7 cellular contexts compared by ENCODE assay signal in genomic region chr1:145442340-145442739, GRCh38. TPM values are rescaled to one million over a fixed set of nuclear protein-coding genes. Genes with fewer than 3 reads are reported as not detected.
A peak's percentile ranks its signal among the peaks of the same experiment; 100 is the strongest.
DNase-seq lines count a peak whose midpoint lies in the region; ATAC-seq, FAIRE-seq and TF ChIP-seq lines count a peak whose summit lies in the region.
"Not testable (repeated sequence)": the region's sequence is repeated elsewhere in the genome, so short reads cannot be mapped to it uniquely, and the experiment has no call there.
"Had no signal": no experiment of that assay in that cellular context is flagged by ENCODE, and none has a peak within 500 bp of the region (broad histone marks: within the 10 kb centered on the region; RNA-seq: fewer than 3 reads in every experiment).

No MANE protein-coding gene starts in this region.

- 2% methylated on average over 5 of the region's 5 CpGs for WGBS in K562 (ENCODE audit: insufficient coverage, low coverage, missing lambda C conversion rate)

- H3K36me3 ChIP-seq in RWPE2 (ENCODE audit: low read depth); K562 (ENCODE audit: control insufficient read depth, insufficient read depth, low read length): not testable (repeated sequence)

- TF ChIP-seq RAD21 in K562 (CRISPR knock-in tag; conservative IDR thresholded peaks at IDR 0.05 in 1 of 2, IDR thresholded peaks at IDR 0.05 in 1 of 2), result not testable (repeated sequence)

- TF ChIP-seq EP300 in K562 (IDR thresholded peaks at IDR 0.05; ENCODE audit: low read length), result not testable (repeated sequence)

- H3K27ac ChIP-seq in RWPE2 (ENCODE audit: poor library complexity, severe bottlenecking); K562 (ENCODE audit: extremely low read depth, low read depth, low read length): not testable (repeated sequence)

- H3K9me3 ChIP-seq in RWPE2 (ENCODE audit: severe bottlenecking); K562 (replicated peaks; ENCODE audit: control insufficient read depth, insufficient read depth, low read depth, low read length): not testable (repeated sequence)

- not testable (repeated sequence) for H2AFZ ChIP-seq in K562 (ENCODE audit: low read depth, low read length)

- BruUV-seq in K562 (replicated peaks; lab: Mats Ljungman, UMichigan); MCF 10A (replicated peaks; lab: Mats Ljungman, UMichigan): not testable (repeated sequence)

- H3K9me3 Mint-ChIP-seq in MCF 10A (ENCODE audit: unreplicated experiment), result not testable (repeated sequence)

- in situ Hi-C loops in K562 (cut with MboI), result not testable (repeated sequence)

- TF ChIP-seq CTCF in RWPE2 (IDR thresholded peaks at IDR 0.05; ENCODE audit: poor library complexity, severe bottlenecking); K562 (IDR thresholded peaks at IDR 0.05 in 2 of 3, conservative IDR thresholded peaks at IDR 0.05 in 1 of 3; ENCODE audit: insufficient read depth in 2 of 3, low read depth in 1 of 3, low read length in 3 of 3); MCF 10A (IDR thresholded peaks at IDR 0.05; ENCODE audit: unreplicated experiment); epithelial cell of esophagus (IDR thresholded peaks at IDR 0.05; ENCODE audit: insufficient read depth, low read depth, low read length, missing control alignments); retinal pigment epithelial cell (conservative IDR thresholded peaks at IDR 0.05; ENCODE audit: low read depth, low read length): not testable (repeated sequence)

- POLR2A ChIA-PET in K562 (lab: Yijun Ruan, JAX); MCF 10A (lab: Yijun Ruan, JAX): not testable (repeated sequence)

- CTCF ChIA-PET in K562 (lab: Yijun Ruan, JAX; ENCODE audit: low intra/inter-chr PET ratio); MCF 10A (lab: Yijun Ruan, JAX): not testable (repeated sequence)

- not testable (repeated sequence) for H3K9ac ChIP-seq in K562 (ENCODE audit: insufficient read depth in 1 of 2, low read depth in 2 of 2, low read length in 2 of 2)

- H3K27me3 ChIP-seq in RWPE2 (ENCODE audit: insufficient read depth, poor library complexity, severe bottlenecking); K562 (ENCODE audit: control insufficient read depth in 2 of 2, insufficient read depth in 2 of 2, low read length in 2 of 2): not testable (repeated sequence)

- intact Hi-C loops in K562 (cut with micrococcal nuclease); MCF 10A (cut with micrococcal nuclease): not testable (repeated sequence)

- not testable (repeated sequence) for H3K4me3 ChIP-seq in RWPE2 (ENCODE audit: severe bottlenecking); K562; epithelial cell of esophagus (ENCODE audit: low read length); retinal pigment epithelial cell (ENCODE audit: low read length)

- H4K20me1 ChIP-seq in K562 (replicated peaks; ENCODE audit: control insufficient read depth, insufficient read depth, low read length), result not testable (repeated sequence)

- FAIRE-seq in K562 (lab: Jason Lieb, UNC), result not testable (repeated sequence)

- not testable (repeated sequence) for H3K79me2 ChIP-seq in K562 (ENCODE audit: control insufficient read depth, insufficient read depth, low read length)

- H3K4me3 Mint-ChIP-seq in MCF 10A (ENCODE audit: unreplicated experiment), result not testable (repeated sequence)

- TF ChIP-seq POLR2A in K562 (conservative IDR thresholded peaks at IDR 0.05), result not testable (repeated sequence)

- H3K36me3 Mint-ChIP-seq in MCF 10A (ENCODE audit: insufficient read depth, unreplicated experiment), result not testable (repeated sequence)

- peak; percentile 45 for ATAC-seq in RWPE2 (ENCODE audit: low read depth)
- not testable (repeated sequence) for ATAC-seq in K562

- not testable (repeated sequence) for H3K27me3 Mint-ChIP-seq in MCF 10A (ENCODE audit: insufficient read depth, unreplicated experiment)

- H3K27ac Mint-ChIP-seq in MCF 10A (ENCODE audit: low read depth, unreplicated experiment), result not testable (repeated sequence)

- DNase-seq in RWPE2 (ENCODE audit: low spot score); K562 (ENCODE audit: extremely low read depth in 1 of 4, low spot score in 3 of 4): not testable (repeated sequence)
- DNase-seq in amniotic epithelial cell (ENCODE audit: low read depth) (peak; percentile 8), MCF 10A (ENCODE audit: unreplicated experiment) (peak; percentile 30), epithelial cell of esophagus (ENCODE audit: low read depth) (peak; percentile 18), retinal pigment epithelial cell (ENCODE audit: low read depth) (peak; percentile 18)

- H3K4me2 ChIP-seq in K562 (ENCODE audit: insufficient read depth, low read length), result not testable (repeated sequence)

- H3K4me1 Mint-ChIP-seq in MCF 10A (ENCODE audit: insufficient read depth, unreplicated experiment), result not testable (repeated sequence)

- H3K9me1 ChIP-seq in K562 (ENCODE audit: control insufficient read depth, insufficient read depth, low read length), result not testable (repeated sequence)

- not testable (repeated sequence) for H3K4me1 ChIP-seq in RWPE2 (ENCODE audit: insufficient read depth, poor library complexity, severe bottlenecking); K562 (replicated peaks in 1 of 2; ENCODE audit: control insufficient read depth in 2 of 2, insufficient read depth in 2 of 2, low read length in 2 of 2)

TF ChIP-seq in K562, 482 proteins besides CTCF, POLR2A, EP300 and RAD21:
- TF ChIP-seq TRIM24 (IDR thresholded peaks at IDR 0.05), result peak; percentile 53 to 68; a peak in 3 of 4 replicates
- TF ChIP-seq JUND (IDR thresholded peaks at IDR 0.05; ENCODE audit: borderline replicate concordance, low read depth, low read length), result 0 out of 2 replicates have a peak, but pooled peaks have one; percentile 19
- not testable (repeated sequence) for TF ChIP-seq JUND (tag; IDR thresholded peaks at IDR 0.05; ENCODE audit: borderline replicate concordance, low read depth, low read length)
- peak; percentile 52 for TF ChIP-seq MAFG (tag; conservative IDR thresholded peaks at IDR 0.05)
- peak; percentile 60 for TF ChIP-seq CEBPB (tag; IDR thresholded peaks at IDR 0.05)

RNA-seq across cellular contexts. Expression of gene NBPF20, which starts 16.9 kb away (rescaled TPM):
- 7.3 and 11.8 TPM in 2 replicates for total RNA-seq in K562 (2011; cell fraction: chromatin; rRNA removed; ENCODE audit: low replicate concordance)
- 3.0 and 3.4 TPM in 2 replicates for total RNA-seq in K562 (2011; cell fraction: nucleolus; rRNA removed)
- total RNA-seq in K562 (2011; cell fraction: nucleoplasm; rRNA removed), result 5.4 and 5.8 TPM in 2 replicates
- total RNA-seq in K562 (2014; rRNA removed) (1.00 and 1.4 TPM in 2 replicates), K562 (2014; rRNA removed; fragmentation: Illumina TruSeq; extraction: Trizol) (2.2 and 2.7 TPM in 2 replicates), K562 (2015; rRNA removed; fragmentation: Illumina TruSeq; extraction: Trizol) (2.5 and 2.8 TPM in 2 replicates), K562 (2021) (0.71 and 1.4 TPM in 2 replicates), MCF 10A (2022) (8.3 and 8.5 TPM in 2 replicates)
- polyA plus RNA-seq in K562 (2011; rRNA removed) (2.3 and 2.5 TPM in 2 replicates), K562 (2014; fragmentation: Illumina TruSeq; extraction: Trizol) (1.6 and 2.2 TPM in 2 replicates), K562 (2014; fragmentation: Nextera tagmentation; extraction: Ambion mirVana) (under 1 TPM; 0.38 to 0.43 TPM), K562 (2014; rRNA removed) (0.70 and 0.88 TPM in 2 replicates)
- 1.2 and 2.3 TPM in 2 replicates for polyA plus RNA-seq in K562 (2011; cell fraction: cytosol; rRNA removed)
- 4.2 and 6.1 TPM in 2 replicates for polyA plus RNA-seq in K562 (2011; cell fraction: nucleus; rRNA removed)
- 2.1 and 2.3 TPM in 2 replicates for polyA plus RNA-seq in K562 (2012)
- 3.2 and 4.3 TPM in 2 replicates for polyA minus RNA-seq in K562 (2011; rRNA and poly(A)+ RNA removed)
- polyA minus RNA-seq in K562 (2011; cell fraction: cytosol; rRNA and poly(A)+ RNA removed), result 1.2 and 1.3 TPM in 2 replicates
- 1.9 and 2.3 TPM in 2 replicates for polyA minus RNA-seq in K562 (2011; cell fraction: nucleus; rRNA and poly(A)+ RNA removed)
- polyA plus RNA-seq: CD14-positive monocyte had no signal
